ENCODE assay signal across 8 cellular contexts in the genomic region with DNA sequence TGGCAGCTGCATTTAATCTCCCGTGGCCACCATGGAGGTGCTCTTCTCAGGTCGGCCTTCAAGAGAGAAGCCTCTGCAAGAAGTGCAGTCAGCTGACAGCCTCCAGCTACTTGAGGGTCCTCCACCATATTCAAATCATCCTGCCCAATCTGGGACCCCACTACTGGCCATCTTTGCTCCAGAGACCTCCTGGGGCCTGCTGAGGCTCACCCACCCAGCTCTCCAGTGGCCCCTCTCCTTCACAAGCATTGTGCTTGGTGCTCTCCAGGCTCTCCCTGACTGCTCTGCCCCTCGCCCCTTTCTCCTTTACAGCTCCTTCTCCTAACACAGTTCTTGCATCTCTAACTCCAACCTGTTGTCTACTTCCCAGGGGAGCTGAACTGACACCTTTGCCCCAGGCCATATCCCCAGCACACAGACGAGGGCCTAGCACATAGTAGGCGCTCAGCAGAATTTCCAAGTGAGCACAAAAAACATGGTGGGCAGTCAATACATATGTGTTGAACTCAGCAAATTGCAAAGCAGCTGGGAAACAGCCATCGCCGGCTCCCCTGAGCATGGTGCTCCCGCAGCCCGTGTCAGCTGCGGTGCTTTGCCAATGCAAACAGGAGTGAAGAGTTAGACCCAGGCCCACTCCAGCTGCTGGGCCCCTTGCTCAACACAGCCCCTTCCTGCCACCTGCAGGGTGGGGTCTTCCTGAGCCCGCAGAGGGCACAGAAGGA.
A peak's percentile ranks its signal among the peaks of the same experiment; 100 is the strongest.
DNase-seq lines count a peak whose midpoint lies in the region; ATAC-seq and TF ChIP-seq lines count a peak whose summit lies in the region.
"Not testable (repeated sequence)": the region's sequence is repeated elsewhere in the genome, so short reads cannot be mapped to it uniquely, and the experiment has no call there.

No MANE protein-coding gene starts in this region.

- peak overlapping the region; percentile 7 for H3K4me3 Mint-ChIP-seq in T-helper 17 cell
- not testable (repeated sequence) for H3K4me3 Mint-ChIP-seq in neural progenitor cell

- not testable (repeated sequence) for H3K9me3 ChIP-seq in T-helper 17 cell (ENCODE audit: control insufficient read depth, low read length, poor library complexity, severe bottlenecking); neural progenitor cell (ENCODE audit: low read depth); stomach; upper lobe of right lung

- not testable (repeated sequence) for H3K9me3 Mint-ChIP-seq in neural progenitor cell

- ATAC-seq in T-helper 17 cell, upper lobe of right lung: not testable (repeated sequence)

- not testable (repeated sequence) for H4K20me1 ChIP-seq in neural progenitor cell (ENCODE audit: low read depth)

- H3K27ac Mint-ChIP-seq in T-helper 17 cell, result peak overlapping the region; percentile 34
- H3K27ac Mint-ChIP-seq in neural progenitor cell, result peak overlapping the region; percentile 15

- H3K36me3 Mint-ChIP-seq in T-helper 17 cell (ENCODE audit: low read depth); neural progenitor cell: not testable (repeated sequence)

- H3K18ac ChIP-seq in mesendoderm (ENCODE audit: low read length), result peak overlapping the region; percentile 19

- intact Hi-C loops in cardiac septum (cut with DNase I); stomach (cut with DNase I; ENCODE audit: low total_unique reads); upper lobe of right lung (cut with DNase I): not testable (repeated sequence)

- H2AFZ ChIP-seq in neural progenitor cell (replicated peaks), result not testable (repeated sequence)

- H2BK120ac ChIP-seq in mesendoderm (ENCODE audit: low read depth, low read length), result peak overlapping the region; percentile 46

- H3K23ac ChIP-seq in mesendoderm (ENCODE audit: low read length), result not testable (repeated sequence)

- not testable (repeated sequence) for H3K56ac ChIP-seq in mesendoderm (ENCODE audit: low read length)

- not testable (repeated sequence) for H4K8ac ChIP-seq in mesendoderm (ENCODE audit: low read depth, low read length)

- not testable (repeated sequence) for H3F3A ChIP-seq in neural progenitor cell (ENCODE audit: low read depth)

- not testable (repeated sequence) for H2BK15ac ChIP-seq in mesendoderm (replicated peaks; ENCODE audit: low read depth)

- not testable (repeated sequence) for H4K5ac ChIP-seq in mesendoderm (ENCODE audit: low read length)

- not testable (repeated sequence) for H3K27ac ChIP-seq in mesendoderm (ENCODE audit: low read depth, low read length); neural progenitor cell; stomach; upper lobe of right lung

- not testable (repeated sequence) for H3K4ac ChIP-seq in mesendoderm (ENCODE audit: low read depth, low read length)

- not testable (repeated sequence) for TF ChIP-seq POLR2A in stomach (IDR thresholded peaks at IDR 0.05)

- not testable (repeated sequence) for H3K36me3 ChIP-seq in mesendoderm (ENCODE audit: control insufficient read depth, insufficient read depth, low read length); neural progenitor cell; stomach; upper lobe of right lung

- not testable (repeated sequence) for H3K4me2 ChIP-seq in mesendoderm (ENCODE audit: low read length); neural progenitor cell

- not testable (repeated sequence) for H2BK5ac ChIP-seq in mesendoderm (ENCODE audit: low read length)

- H3K4me3 ChIP-seq in mesendoderm (ENCODE audit: low read length); neural progenitor cell; stomach; upper lobe of right lung: not testable (repeated sequence)

- H3K79me2 ChIP-seq in mesendoderm (ENCODE audit: control insufficient read depth, insufficient read depth, low read length); neural progenitor cell (ENCODE audit: low read depth): not testable (repeated sequence)

- not testable (repeated sequence) for H3K27me3 Mint-ChIP-seq in T-helper 17 cell; neural progenitor cell (ENCODE audit: insufficient read depth, low read depth)

- not testable (repeated sequence) for H3K4me1 Mint-ChIP-seq in T-helper 17 cell, neural progenitor cell

- not testable (repeated sequence) for DNase-seq in T-helper 17 cell; mesendoderm; neural progenitor cell (ENCODE audit: low spot score)
- DNase-seq in activated effector memory CD4-positive, alpha-beta T cell treated with anti-CD3 and anti-CD28 coated beads, Interleukin-2, amount 50 U/mL, for 16 hours, result peak; percentile 17
- DNase-seq in ecto neural progenitor cell (ENCODE audit: low spot score) (peak; percentile 34), cardiac septum (ENCODE audit: low spot score) (peak; percentile 70), stomach (peak; percentile 8), upper lobe of right lung (peak; percentile 33)

- not testable (repeated sequence) for TF ChIP-seq CTCF in neural progenitor cell (IDR thresholded peaks at IDR 0.05); stomach (IDR thresholded peaks at IDR 0.05); upper lobe of right lung (IDR thresholded peaks at IDR 0.05)

- H3K9ac ChIP-seq in mesendoderm (ENCODE audit: low read length); neural progenitor cell: not testable (repeated sequence)

- not testable (repeated sequence) for H3K4me1 ChIP-seq in mesendoderm (ENCODE audit: control insufficient read depth, low read depth, low read length); neural progenitor cell; upper lobe of right lung
- peaks cover 0 to 14% (median 3%) of the 10 kb centered on the region in 4 donors for H3K4me1 ChIP-seq in stomach

- not testable (repeated sequence) for H3K27me3 ChIP-seq in mesendoderm (ENCODE audit: insufficient read depth, low read length, poor library complexity); neural progenitor cell; upper lobe of right lung
- H3K27me3 ChIP-seq in stomach, result peaks cover 0 to 19% (median 0%) of the 10 kb centered on the region in 3 donors

- not testable (repeated sequence) for H3K79me1 ChIP-seq in mesendoderm (ENCODE audit: low read length)

- H2AK5ac ChIP-seq in mesendoderm (ENCODE audit: low read length), result not testable (repeated sequence)

- WGBS in mesendoderm (ENCODE audit: extremely low coverage, insufficient coverage, low lambda C conversion rate), result no CpG with 5 or more reads among the region's 11 CpGs
- WGBS in stomach, 5 donors, result 65 to 91% (median 89%) methylated on average over 3 to 10 of the region's 11 CpGs

- TF ChIP-seq EP300 in stomach (IDR thresholded peaks at IDR 0.05), result not testable (repeated sequence)
